Comparison of ENCODE assay signal across 33 cellular contexts in genomic region chr20:33954504-33954903, GRCh38. TPM values are rescaled to one million over a fixed set of nuclear protein-coding genes. Genes with fewer than 3 reads are reported as not detected.
A peak's percentile ranks its signal among the peaks of the same experiment; 100 is the strongest.
DNase-seq lines count a peak whose midpoint lies in the region; ATAC-seq, FAIRE-seq and TF ChIP-seq lines count a peak whose summit lies in the region.
"Had no signal": no experiment of that assay in that cellular context is flagged by ENCODE, and none has a peak within 500 bp of the region (broad histone marks: within the 10 kb centered on the region; RNA-seq: fewer than 3 reads in every experiment).

No MANE protein-coding gene starts in this region.

- H3K18ac ChIP-seq in mesenchymal stem cell (ENCODE audit: low read depth in 1 of 2, low read length in 2 of 2) = no peak overlapping the region

- H3K4me1 ChIP-seq in HepG2 (ENCODE audit: insufficient read depth, low read length) (no peaks in the 10 kb centered on the region), right lobe of liver (no peaks in the 10 kb centered on the region), RWPE2 (ENCODE audit: insufficient read depth, poor library complexity, severe bottlenecking) (no peaks in the 10 kb centered on the region), mesenchymal stem cell (ENCODE audit: control insufficient read depth, insufficient read depth, low read depth, low read length) (no peaks in the 10 kb centered on the region)
- H3K4me1 ChIP-seq: A549; BE2C; BLaER1; BLaER1 treated with 17β-estradiol and CSF1 and Interleukin-3, amounts not matched to agents 10 nM and 100 nM; Caco-2 had no signal

- no peaks in the 10 kb centered on the region for H4K20me1 ChIP-seq in HepG2 (ENCODE audit: insufficient read depth, low read length)
- H4K20me1 ChIP-seq: BLaER1; BLaER1 treated with 17β-estradiol and CSF1 and Interleukin-3, amounts not matched to agents 10 nM and 100 nM had no signal

- no peaks in the 10 kb centered on the region for H3K36me3 ChIP-seq in HepG2 (replicated peaks in 1 of 2; ENCODE audit: control insufficient read depth in 1 of 2, insufficient read depth in 2 of 2, low read length in 2 of 2)
- no peaks in the 10 kb centered on the region for H3K36me3 ChIP-seq in right lobe of liver
- H3K36me3 ChIP-seq in RWPE2 (ENCODE audit: low read depth) = no peaks in the 10 kb centered on the region
- no peaks in the 10 kb centered on the region for H3K36me3 ChIP-seq in mesenchymal stem cell (ENCODE audit: control insufficient read depth in 1 of 2, insufficient read depth in 2 of 2, low read depth in 1 of 2, low read length in 2 of 2)
- H3K36me3 ChIP-seq: BE2C; BLaER1; BLaER1 treated with 17β-estradiol and CSF1 and Interleukin-3, amounts not matched to agents 10 nM and 100 nM had no signal

- H3K79me2 ChIP-seq in HepG2 (ENCODE audit: insufficient read depth, low read length) = no peaks in the 10 kb centered on the region

- H3K23ac ChIP-seq in mesenchymal stem cell (ENCODE audit: low read length in 2 of 2) = no peak overlapping the region

- H2BK5ac ChIP-seq in mesenchymal stem cell (ENCODE audit: low read depth, low read length, poor library complexity, severe bottlenecking) = no peak overlapping the region

- BruUV-seq in HepG2 (replicated peaks; lab: Mats Ljungman, UMichigan) = no TSS peak

- no peak for FAIRE-seq in HepG2 (lab: Jason Lieb, UNC)
- FAIRE-seq: A204.1, A549, D721Med had no signal

- H3K9me3 ChIP-seq in HepG2 (ENCODE audit: low read length) = no peaks in the 10 kb centered on the region
- no peaks in the 10 kb centered on the region for H3K9me3 ChIP-seq in right lobe of liver
- H3K9me3 ChIP-seq in RWPE2 (ENCODE audit: severe bottlenecking) = no peaks in the 10 kb centered on the region
- peaks cover 1% of the 10 kb centered on the region for H3K9me3 ChIP-seq in mesenchymal stem cell (ENCODE audit: control insufficient read depth, low read length)
- H3K9me3 ChIP-seq: A549, BE2C, BLaER1, Caco-2 had no signal

- DNase-seq in HepG2 (ENCODE audit: low spot score) = no peak
- DNase-seq in right lobe of liver = no peak
- DNase-seq in RWPE2 (ENCODE audit: low spot score) = peak; percentile 58
- no peak for DNase-seq in mesenchymal stem cell
- no peak for DNase-seq in NCI-H510A treated with DMSO at 0.1 percent for 48 hours (lab: John Stamatoyannopoulos, UW)
- DNase-seq: 8988T; ACHN; AML-193; BE2C; C1 segment of cervical spinal cord; Calu3; CD4-positive, alpha-beta memory T cell; CD4-positive, alpha-beta T cell; CD4-positive, CD25-positive, alpha-beta regulatory T cell; CD8-positive, alpha-beta memory T cell; CD8-positive, alpha-beta T cell; COR-L47; DMS 273 treated with DMSO at 0.1 percent for 48 hours; DMS153; DMS53; DMS79; DMS79 treated with DMSO at 0.1 percent for 48 hours; DND-41; EL had no signal

- no peak overlapping the region for H4K8ac ChIP-seq in mesenchymal stem cell (ENCODE audit: low read length)

- peaks cover 0 to 19% of the 10 kb centered on the region in 2 experiments; a peak in 3 of 5 replicates for H3K27me3 ChIP-seq in HepG2 (ENCODE audit: control insufficient read depth in 1 of 2, insufficient read depth in 2 of 2, low read length in 2 of 2)
- H3K27me3 ChIP-seq in right lobe of liver = no peaks in the 10 kb centered on the region
- H3K27me3 ChIP-seq in RWPE2 (ENCODE audit: insufficient read depth, poor library complexity, severe bottlenecking) = peaks cover 6% of the 10 kb centered on the region
- peaks cover 14 to 20% of the 10 kb centered on the region in 2 experiments for H3K27me3 ChIP-seq in mesenchymal stem cell (ENCODE audit: control insufficient read depth in 1 of 2, insufficient read depth in 1 of 2, low read length in 2 of 2)
- H3K27me3 ChIP-seq: BE2C; BLaER1; BLaER1 treated with 17β-estradiol and CSF1 and Interleukin-3, amounts not matched to agents 10 nM and 100 nM had no signal

- no peaks in the 10 kb centered on the region for H3K79me1 ChIP-seq in mesenchymal stem cell (replicated peaks; ENCODE audit: low read length, poor library complexity, severe bottlenecking)

- ATAC-seq in HepG2 (peak; percentile 62; the same call in 2 of the 3 replicates), right lobe of liver (no peak), RWPE2 (ENCODE audit: low read depth) (no peak), HG03139 (IDR thresholded peaks at IDR 0.05; ENCODE audit: unreplicated experiment) (no peak)
- ATAC-seq: A549; CD8-positive, alpha-beta T cell had no signal

- peak overlapping the region; percentile 15 for H4K91ac ChIP-seq in mesenchymal stem cell (ENCODE audit: low read length)

- no peak overlapping the region for H2BK15ac ChIP-seq in mesenchymal stem cell (ENCODE audit: low read depth, poor library complexity, severe bottlenecking)

- H2BK120ac ChIP-seq in mesenchymal stem cell (ENCODE audit: low read depth, low read length) = no peak overlapping the region

- TF ChIP-seq CTCF in HepG2 (CRISPR knock-in tag; IDR thresholded peaks at IDR 0.05) (no peak), right lobe of liver (IDR thresholded peaks at IDR 0.05) (no peak), RWPE2 (IDR thresholded peaks at IDR 0.05; ENCODE audit: poor library complexity, severe bottlenecking) (no peak)

- H3K4me2 ChIP-seq in HepG2 (ENCODE audit: low read depth, low read length) = no peak overlapping the region
- H3K4me2 ChIP-seq in mesenchymal stem cell (ENCODE audit: low read length, poor library complexity, severe bottlenecking) = no peak overlapping the region
- H3K4me2 ChIP-seq: A549; BLaER1; BLaER1 treated with 17β-estradiol and CSF1 and Interleukin-3, amounts not matched to agents 10 nM and 100 nM had no signal

- intact Hi-C loops in HepG2 (cut with micrococcal nuclease; ENCODE audit: unreplicated experiment) = no loop called here
- intact Hi-C loops in right lobe of liver (cut with DNase I) = no loop called here

- CTCF ChIA-PET in HepG2 (lab: Yijun Ruan, JAX; ENCODE audit: low intra/inter-chr PET ratio, low total read pairs) = no interaction called here

- H2BK12ac ChIP-seq in mesenchymal stem cell (ENCODE audit: low read length in 2 of 2) = no peak overlapping the region

- POLR2A ChIA-PET in HepG2 (lab: Yijun Ruan, JAX) = no interaction called here

- H3K9ac ChIP-seq in HepG2 (ENCODE audit: insufficient read depth, low read depth, low read length) (no peak overlapping the region), mesenchymal stem cell (ENCODE audit: low read length) (no peak overlapping the region)
- H3K9ac ChIP-seq: BLaER1; BLaER1 treated with 17β-estradiol and CSF1 and Interleukin-3, amounts not matched to agents 10 nM and 100 nM had no signal

- no peak overlapping the region for H3K27ac ChIP-seq in HepG2 (ENCODE audit: extremely low read length, insufficient read depth, low read length)
- H3K27ac ChIP-seq in right lobe of liver = no peak overlapping the region
- H3K27ac ChIP-seq in RWPE2 (ENCODE audit: poor library complexity, severe bottlenecking) = no peak overlapping the region
- no peak overlapping the region for H3K27ac ChIP-seq in mesenchymal stem cell (ENCODE audit: low read length, poor library complexity, severe bottlenecking)
- H3K27ac ChIP-seq: 22Rv1; A549; BLaER1; BLaER1 treated with 17β-estradiol and CSF1 and Interleukin-3, amounts not matched to agents 10 nM and 100 nM; C4-2B had no signal

- H2AK5ac ChIP-seq in mesenchymal stem cell (ENCODE audit: low read length, severe bottlenecking) = no peak overlapping the region

- H3K14ac ChIP-seq in mesenchymal stem cell (ENCODE audit: low read length in 2 of 2) = no peak overlapping the region

- no peak overlapping the region for H3K4me3 ChIP-seq in HepG2 (replicated peaks in 1 of 3; ENCODE audit: insufficient read depth in 1 of 3, low read depth in 2 of 3, low read length in 3 of 3)
- H3K4me3 ChIP-seq in right lobe of liver = no peak overlapping the region
- no peak overlapping the region for H3K4me3 ChIP-seq in RWPE2 (ENCODE audit: severe bottlenecking)
- H3K4me3 ChIP-seq in mesenchymal stem cell (ENCODE audit: insufficient read depth in 1 of 2, low read depth in 1 of 2, low read length in 2 of 2) = no peak overlapping the region
- H3K4me3 ChIP-seq: A549; BLaER1; BLaER1 treated with 17β-estradiol and CSF1 and Interleukin-3, amounts not matched to agents 10 nM and 100 nM had no signal

- in situ Hi-C loops in HepG2 (cut with HindIII; ENCODE audit: extremely low pct_ligation_motif_present, low pct_unique_long_range_greater_than_20kb) = no loop called here

- TF ChIP-seq EP300 in HepG2 (IDR thresholded peaks at IDR 0.05; ENCODE audit: low read depth in 2 of 2, low read length in 2 of 2) (no peak), HepG2 (CRISPR knock-in tag; IDR thresholded peaks at IDR 0.05; ENCODE audit: borderline replicate concordance) (no peak)

- 3% methylated on average over 4 of the region's 4 CpGs for WGBS in HepG2 (ENCODE audit: low lambda C conversion rate)
- 78% methylated on average over 3 of the region's 4 CpGs for WGBS in right lobe of liver (ENCODE audit: insufficient coverage, low coverage, low lambda C conversion rate, missing lambda C conversion rate)
- 92% methylated on average over 3 of the region's 4 CpGs for WGBS in mesenchymal stem cell

- H3K4ac ChIP-seq in mesenchymal stem cell (ENCODE audit: low read depth in 1 of 2, low read length in 2 of 2) = no peak overlapping the region

- H2AFZ ChIP-seq in HepG2 (ENCODE audit: low read length) (no peak overlapping the region), mesenchymal stem cell (ENCODE audit: low read depth, low read length) (no peak overlapping the region)

- TF ChIP-seq POLR2A in HepG2 (IDR thresholded peaks at IDR 0.05; ENCODE audit: insufficient read depth in 1 of 2, low read depth in 2 of 2, low read length in 2 of 2) = no peak
- no peak for TF ChIP-seq POLR2A in right lobe of liver (IDR thresholded peaks at IDR 0.05)

- TF ChIP-seq RAD21 in HepG2 (CRISPR knock-in tag; IDR thresholded peaks at IDR 0.05) = no peak

RNA-seq across cellular contexts. Expression of gene RALY, which starts 39.2 kb away (rescaled TPM):
- 186 and 213 TPM in 2 replicates for total RNA-seq in HepG2 (2016; rRNA removed; fragmentation: Illumina TruSeq; extraction: Trizol)
- 149 TPM in 2 replicates for total RNA-seq in HepG2 (2016; cell fraction: cytosol; rRNA removed; fragmentation: Illumina TruSeq; extraction: Trizol; ENCODE audit: low read depth)
- total RNA-seq in HepG2 (2016; cell fraction: insoluble cytoplasmic fraction; rRNA removed; fragmentation: Illumina TruSeq; extraction: Trizol) = 189 and 205 TPM in 2 replicates
- 212 and 253 TPM in 2 replicates for total RNA-seq in HepG2 (2016; cell fraction: membrane; rRNA removed; fragmentation: Illumina TruSeq; extraction: Trizol)
- 108 and 117 TPM in 2 replicates for total RNA-seq in HepG2 (2016; cell fraction: nucleus; rRNA removed; fragmentation: Illumina TruSeq; extraction: Trizol)
- polyA plus RNA-seq in HepG2 (2011; rRNA removed) = 178 and 179 TPM in 2 replicates
- polyA plus RNA-seq in HepG2 (2011; cell fraction: cytosol; rRNA removed) = 154 and 230 TPM in 2 replicates
- 90.5 and 93.6 TPM in 2 replicates for polyA plus RNA-seq in HepG2 (2011; cell fraction: nucleus; rRNA removed)
- polyA plus RNA-seq in HepG2 (2012) = 139 and 151 TPM in 2 replicates
- polyA plus RNA-seq in HepG2 (2016; cell fraction: cytosol; fragmentation: Illumina TruSeq; extraction: Trizol; ENCODE audit: low read depth) = 205 and 264 TPM in 2 replicates
- polyA plus RNA-seq in HepG2 (2016; cell fraction: insoluble cytoplasmic fraction; fragmentation: Illumina TruSeq; extraction: Trizol; ENCODE audit: low read depth) = 400 and 432 TPM in 2 replicates
- polyA plus RNA-seq in HepG2 (2016; cell fraction: membrane; fragmentation: Illumina TruSeq; extraction: Trizol; ENCODE audit: low read depth) = 287 and 342 TPM in 2 replicates
- 252 and 257 TPM in 2 replicates for polyA plus RNA-seq in HepG2 (2016; cell fraction: nucleus; fragmentation: Illumina TruSeq; extraction: Trizol; ENCODE audit: insufficient read depth, low read depth)
- 148 and 200 TPM in 2 replicates for polyA minus RNA-seq in HepG2 (2011; rRNA and poly(A)+ RNA removed; ENCODE audit: low replicate concordance)
- polyA minus RNA-seq in HepG2 (2011; cell fraction: cytosol; rRNA and poly(A)+ RNA removed) = 99.8 and 102 TPM in 2 replicates
- 75.0 and 76.2 TPM in 2 replicates for polyA minus RNA-seq in HepG2 (2011; cell fraction: nucleus; rRNA and poly(A)+ RNA removed)
- total RNA-seq in right lobe of liver = 10 to 100 TPM; 24.8 to 42.1 (median 33.4) TPM
- 89.2 TPM for polyA plus RNA-seq in mesenchymal stem cell (2013, experiment 1 of 2)
- 90.9 TPM for polyA plus RNA-seq in mesenchymal stem cell (2013, experiment 2 of 2)
